1 cellular context compared by ENCODE assay signal in the genomic region with DNA sequence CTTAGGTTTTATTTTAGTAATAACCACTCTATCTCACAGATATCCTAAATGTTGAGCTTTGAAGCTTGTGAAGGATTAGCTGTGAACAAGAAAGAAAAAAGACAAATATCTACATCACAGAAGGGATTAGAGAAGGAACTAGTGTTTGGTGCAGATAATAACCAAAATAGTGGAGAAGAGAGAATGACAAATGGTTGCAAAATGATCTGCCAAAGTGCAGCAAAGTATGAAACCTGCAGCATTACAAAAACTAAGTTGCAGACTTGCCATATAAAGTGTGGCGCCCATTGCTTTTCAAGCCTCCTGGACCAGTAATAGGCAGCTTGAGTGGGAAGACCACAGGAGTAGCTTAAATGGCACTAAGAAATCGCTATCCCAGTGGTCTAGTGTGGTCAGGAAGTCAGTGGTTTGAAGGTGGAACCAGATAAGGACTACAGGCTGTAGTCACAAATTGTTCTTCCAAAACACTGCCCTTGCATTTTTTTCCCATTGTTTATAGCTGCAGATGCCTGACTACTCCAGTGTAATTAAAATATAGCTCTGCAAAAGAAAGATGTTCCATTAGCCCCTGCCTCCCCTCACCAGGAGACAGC.
TF ChIP-seq lines count a peak whose summit lies in the region.

No MANE protein-coding gene starts in this region.

TF ChIP-seq in K562, 482 proteins besides CTCF, POLR2A, EP300 and RAD21 (continued from another document and continues in another):
- TF ChIP-seq, protein P1, sequence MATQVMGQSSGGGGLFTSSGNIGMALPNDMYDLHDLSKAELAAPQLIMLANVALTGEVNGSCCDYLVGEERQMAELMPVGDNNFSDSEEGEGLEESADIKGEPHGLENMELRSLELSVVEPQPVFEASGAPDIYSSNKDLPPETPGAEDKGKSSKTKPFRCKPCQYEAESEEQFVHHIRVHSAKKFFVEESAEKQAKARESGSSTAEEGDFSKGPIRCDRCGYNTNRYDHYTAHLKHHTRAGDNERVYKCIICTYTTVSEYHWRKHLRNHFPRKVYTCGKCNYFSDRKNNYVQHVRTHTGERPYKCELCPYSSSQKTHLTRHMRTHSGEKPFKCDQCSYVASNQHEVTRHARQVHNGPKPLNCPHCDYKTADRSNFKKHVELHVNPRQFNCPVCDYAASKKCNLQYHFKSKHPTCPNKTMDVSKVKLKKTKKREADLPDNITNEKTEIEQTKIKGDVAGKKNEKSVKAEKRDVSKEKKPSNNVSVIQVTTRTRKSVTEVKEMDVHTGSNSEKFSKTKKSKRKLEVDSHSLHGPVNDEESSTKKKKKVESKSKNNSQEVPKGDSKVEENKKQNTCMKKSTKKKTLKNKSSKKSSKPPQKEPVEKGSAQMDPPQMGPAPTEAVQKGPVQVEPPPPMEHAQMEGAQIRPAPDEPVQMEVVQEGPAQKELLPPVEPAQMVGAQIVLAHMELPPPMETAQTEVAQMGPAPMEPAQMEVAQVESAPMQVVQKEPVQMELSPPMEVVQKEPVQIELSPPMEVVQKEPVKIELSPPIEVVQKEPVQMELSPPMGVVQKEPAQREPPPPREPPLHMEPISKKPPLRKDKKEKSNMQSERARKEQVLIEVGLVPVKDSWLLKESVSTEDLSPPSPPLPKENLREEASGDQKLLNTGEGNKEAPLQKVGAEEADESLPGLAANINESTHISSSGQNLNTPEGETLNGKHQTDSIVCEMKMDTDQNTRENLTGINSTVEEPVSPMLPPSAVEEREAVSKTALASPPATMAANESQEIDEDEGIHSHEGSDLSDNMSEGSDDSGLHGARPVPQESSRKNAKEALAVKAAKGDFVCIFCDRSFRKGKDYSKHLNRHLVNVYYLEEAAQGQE (CRISPR knock-in tag; IDR thresholded peaks at IDR 0.05; ENCODE audit: low read depth): no peak
- no peak for TF ChIP-seq ZNF583 (CRISPR knock-in tag; IDR thresholded peaks at IDR 0.05)
- no peak for TF ChIP-seq CEBPG (CRISPR knock-in tag; IDR thresholded peaks at IDR 0.05)
- TF ChIP-seq CEBPG (tag; conservative IDR thresholded peaks at IDR 0.05 in 1 of 2, IDR thresholded peaks at IDR 0.05 in 1 of 2): no peak
- TF ChIP-seq, protein P2, sequence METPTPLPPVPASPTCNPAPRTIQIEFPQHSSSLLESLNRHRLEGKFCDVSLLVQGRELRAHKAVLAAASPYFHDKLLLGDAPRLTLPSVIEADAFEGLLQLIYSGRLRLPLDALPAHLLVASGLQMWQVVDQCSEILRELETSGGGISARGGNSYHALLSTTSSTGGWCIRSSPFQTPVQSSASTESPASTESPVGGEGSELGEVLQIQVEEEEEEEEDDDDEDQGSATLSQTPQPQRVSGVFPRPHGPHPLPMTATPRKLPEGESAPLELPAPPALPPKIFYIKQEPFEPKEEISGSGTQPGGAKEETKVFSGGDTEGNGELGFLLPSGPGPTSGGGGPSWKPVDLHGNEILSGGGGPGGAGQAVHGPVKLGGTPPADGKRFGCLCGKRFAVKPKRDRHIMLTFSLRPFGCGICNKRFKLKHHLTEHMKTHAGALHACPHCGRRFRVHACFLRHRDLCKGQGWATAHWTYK (CRISPR knock-in tag; IDR thresholded peaks at IDR 0.05): peak; percentile 98
- TF ChIP-seq TEAD1 (CRISPR knock-in tag; IDR thresholded peaks at IDR 0.05): no peak
- TF ChIP-seq TEAD4 (IDR thresholded peaks at IDR 0.05; ENCODE audit: low read length): peak; percentile 78
- no peak for TF ChIP-seq TEAD4 (CRISPR knock-in tag; IDR thresholded peaks at IDR 0.05; ENCODE audit: borderline replicate concordance)
- 0 out of 2 replicates have a peak, but pooled peaks have one; percentile 31 for TF ChIP-seq GABPB1 (CRISPR knock-in tag; IDR thresholded peaks at IDR 0.05)
- TF ChIP-seq ZBTB12 (CRISPR knock-in tag; IDR thresholded peaks at IDR 0.05): no peak
- TF ChIP-seq ZNF311 (CRISPR knock-in tag; IDR thresholded peaks at IDR 0.05): no peak
- TF ChIP-seq ZNF75A (CRISPR knock-in tag; IDR thresholded peaks at IDR 0.05): no peak
- peak; percentile 43 for TF ChIP-seq FOSL1 (tag; conservative IDR thresholded peaks at IDR 0.05)
- TF ChIP-seq ZNF707 (CRISPR knock-in tag; conservative IDR thresholded peaks at IDR 0.05): no peak
- no peak for TF ChIP-seq NFXL1 (CRISPR knock-in tag; IDR thresholded peaks at IDR 0.05)
- TF ChIP-seq SMARCA4 (IDR thresholded peaks at IDR 0.05): peak; percentile 86
- no peak for TF ChIP-seq ATF1 (CRISPR knock-in tag; IDR thresholded peaks at IDR 0.05)
- TF ChIP-seq ATF1 (tag; IDR thresholded peaks at IDR 0.05): peak; percentile 32
- no peak for TF ChIP-seq TBP (optimal IDR thresholded peaks at IDR 0.05; ENCODE audit: low read depth, low read length)
- no peak for TF ChIP-seq HLTF (IDR thresholded peaks at IDR 0.05)
- TF ChIP-seq ELF1 (tag; IDR thresholded peaks at IDR 0.05): no peak
- TF ChIP-seq SMARCE1 (IDR thresholded peaks at IDR 0.05): peak; percentile 82
- TF ChIP-seq SRSF7 (optimal IDR thresholded peaks at IDR 0.05; ENCODE audit: low read depth, low read length): no peak
- TF ChIP-seq CHD2 (IDR thresholded peaks at IDR 0.05; ENCODE audit: low read depth, low read length): no peak
- no peak for TF ChIP-seq ZBED1 (IDR thresholded peaks at IDR 0.05)
- no peak for TF ChIP-seq KLF6 (CRISPR knock-in tag; IDR thresholded peaks at IDR 0.05; ENCODE audit: borderline replicate concordance)
- no peak for TF ChIP-seq PCBP1 (IDR thresholded peaks at IDR 0.05; ENCODE audit: low read depth, low read length, poor library complexity, severe bottlenecking)
- peak; percentile 54; the same call in 1 of the 2 replicates for TF ChIP-seq ETV5 (CRISPR knock-in tag; IDR thresholded peaks at IDR 0.05; ENCODE audit: low read depth)
- no peak for TF ChIP-seq KHSRP (IDR thresholded peaks at IDR 0.05)
- TF ChIP-seq PRMT5 (CRISPR knock-in tag; IDR thresholded peaks at IDR 0.05): no peak
- TF ChIP-seq, protein P3, sequence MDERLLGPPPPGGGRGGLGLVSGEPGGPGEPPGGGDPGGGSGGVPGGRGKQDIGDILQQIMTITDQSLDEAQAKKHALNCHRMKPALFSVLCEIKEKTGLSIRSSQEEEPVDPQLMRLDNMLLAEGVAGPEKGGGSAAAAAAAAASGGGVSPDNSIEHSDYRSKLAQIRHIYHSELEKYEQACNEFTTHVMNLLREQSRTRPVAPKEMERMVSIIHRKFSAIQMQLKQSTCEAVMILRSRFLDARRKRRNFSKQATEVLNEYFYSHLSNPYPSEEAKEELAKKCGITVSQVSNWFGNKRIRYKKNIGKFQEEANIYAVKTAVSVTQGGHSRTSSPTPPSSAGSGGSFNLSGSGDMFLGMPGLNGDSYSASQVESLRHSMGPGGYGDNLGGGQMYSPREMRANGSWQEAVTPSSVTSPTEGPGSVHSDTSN (CRISPR knock-in tag; IDR thresholded peaks at IDR 0.05; ENCODE audit: low read depth): no peak
- TF ChIP-seq, protein P3 (tag; conservative IDR thresholded peaks at IDR 0.05; ENCODE audit: low read depth): 0 out of 2 replicates have a peak, but pooled peaks have one; percentile 21
- no peak for TF ChIP-seq ZNF12 (CRISPR knock-in tag; IDR thresholded peaks at IDR 0.05)
- TF ChIP-seq MAFF (IDR thresholded peaks at IDR 0.05; ENCODE audit: low read length): 0 out of 2 replicates have a peak, but pooled peaks have one; percentile 24
- TF ChIP-seq, protein P4, sequence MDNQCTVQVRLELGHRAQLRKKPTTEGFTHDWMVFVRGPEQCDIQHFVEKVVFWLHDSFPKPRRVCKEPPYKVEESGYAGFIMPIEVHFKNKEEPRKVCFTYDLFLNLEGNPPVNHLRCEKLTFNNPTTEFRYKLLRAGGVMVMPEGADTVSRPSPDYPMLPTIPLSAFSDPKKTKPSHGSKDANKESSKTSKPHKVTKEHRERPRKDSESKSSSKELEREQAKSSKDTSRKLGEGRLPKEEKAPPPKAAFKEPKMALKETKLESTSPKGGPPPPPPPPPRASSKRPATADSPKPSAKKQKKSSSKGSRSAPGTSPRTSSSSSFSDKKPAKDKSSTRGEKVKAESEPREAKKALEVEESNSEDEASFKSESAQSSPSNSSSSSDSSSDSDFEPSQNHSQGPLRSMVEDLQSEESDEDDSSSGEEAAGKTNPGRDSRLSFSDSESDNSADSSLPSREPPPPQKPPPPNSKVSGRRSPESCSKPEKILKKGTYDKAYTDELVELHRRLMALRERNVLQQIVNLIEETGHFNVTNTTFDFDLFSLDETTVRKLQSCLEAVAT (IDR thresholded peaks at IDR 0.05): peak in 1 of 2 experiments; percentile 47; a peak in 1 of 4 replicates
- no peak for TF ChIP-seq HDAC1 (IDR thresholded peaks at IDR 0.05)
- TF ChIP-seq CAMTA2 (CRISPR knock-in tag; conservative IDR thresholded peaks at IDR 0.05): no peak
- TF ChIP-seq BACH1 (tag; IDR thresholded peaks at IDR 0.05): no peak
- TF ChIP-seq HNRNPLL (IDR thresholded peaks at IDR 0.05; ENCODE audit: low read depth, low read length, poor library complexity, severe bottlenecking): no peak
- no peak for TF ChIP-seq CBX8 (IDR thresholded peaks at IDR 0.05; ENCODE audit: borderline replicate concordance, extremely low read depth, low read depth, low read length, poor library complexity, severe bottlenecking)
- 0 out of 2 replicates have a peak, but pooled peaks have one; percentile 38 for TF ChIP-seq RB1 (IDR thresholded peaks at IDR 0.05; ENCODE audit: low read depth)
- TF ChIP-seq, protein P5, sequence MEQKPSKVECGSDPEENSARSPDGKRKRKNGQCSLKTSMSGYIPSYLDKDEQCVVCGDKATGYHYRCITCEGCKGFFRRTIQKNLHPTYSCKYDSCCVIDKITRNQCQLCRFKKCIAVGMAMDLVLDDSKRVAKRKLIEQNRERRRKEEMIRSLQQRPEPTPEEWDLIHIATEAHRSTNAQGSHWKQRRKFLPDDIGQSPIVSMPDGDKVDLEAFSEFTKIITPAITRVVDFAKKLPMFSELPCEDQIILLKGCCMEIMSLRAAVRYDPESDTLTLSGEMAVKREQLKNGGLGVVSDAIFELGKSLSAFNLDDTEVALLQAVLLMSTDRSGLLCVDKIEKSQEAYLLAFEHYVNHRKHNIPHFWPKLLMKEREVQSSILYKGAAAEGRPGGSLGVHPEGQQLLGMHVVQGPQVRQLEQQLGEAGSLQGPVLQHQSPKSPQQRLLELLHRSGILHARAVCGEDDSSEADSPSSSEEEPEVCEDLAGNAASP (IDR thresholded peaks at IDR 0.05): no peak
- TF ChIP-seq SMAD1 (IDR thresholded peaks at IDR 0.05; ENCODE audit: low read depth, low read length, partially characterized antibody): no peak
- peak; percentile 44; the same call in 1 of the 2 replicates for TF ChIP-seq HDAC2 (IDR thresholded peaks at IDR 0.05)
- no peak for TF ChIP-seq AFF4 (CRISPR knock-in tag; IDR thresholded peaks at IDR 0.05)
- TF ChIP-seq ZNF57 (CRISPR knock-in tag; IDR thresholded peaks at IDR 0.05): no peak
- TF ChIP-seq ZFP30 (CRISPR knock-in tag; IDR thresholded peaks at IDR 0.05; ENCODE audit: borderline replicate concordance): no peak
- TF ChIP-seq EHMT2 (IDR thresholded peaks at IDR 0.05): peak; percentile 65; the same call in 1 of the 2 replicates
- peak; percentile 64 for TF ChIP-seq C11orf30 (IDR thresholded peaks at IDR 0.05; ENCODE audit: low read depth)
- no peak for TF ChIP-seq XRCC4 (IDR thresholded peaks at IDR 0.05; ENCODE audit: extremely low read depth, insufficient read depth, insufficient read length)
- TF ChIP-seq NCOR1 (IDR thresholded peaks at IDR 0.05): peak; percentile 47; the same call in 1 of the 2 replicates
- TF ChIP-seq SNRNP70 (optimal IDR thresholded peaks at IDR 0.05; ENCODE audit: low read depth, low read length): no peak
